Comparison of ENCODE assay signal across 16 cellular contexts in the genomic region with DNA sequence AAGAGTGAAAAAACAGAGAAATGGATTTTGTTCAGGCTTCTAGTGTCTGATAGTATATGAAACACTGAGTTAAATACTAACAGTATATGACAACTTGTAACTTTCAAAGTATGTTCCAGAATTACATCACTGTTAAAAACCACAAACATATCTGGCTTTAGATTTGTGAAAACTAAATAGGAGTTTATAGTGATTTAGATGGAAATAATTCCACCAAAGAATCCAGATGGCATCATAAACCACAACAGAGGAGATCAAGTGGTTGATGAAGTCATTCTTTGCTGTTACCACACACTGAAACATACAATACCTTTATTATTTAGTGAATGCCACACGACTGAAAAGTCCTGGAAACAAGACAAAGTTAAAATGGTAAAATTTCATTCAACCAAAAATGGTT. TPM values are rescaled to one million over a fixed set of nuclear protein-coding genes. Genes with fewer than 3 reads are reported as not detected.
DNase-seq lines count a peak whose midpoint lies in the region; ATAC-seq and TF ChIP-seq lines count a peak whose summit lies in the region.
"Had no signal": no experiment of that assay in that cellular context is flagged by ENCODE, and none has a peak within 500 bp of the region (broad histone marks: within the 10 kb centered on the region; RNA-seq: fewer than 3 reads in every experiment).

No MANE protein-coding gene starts in this region.

- DNase-seq in AG08396 (ENCODE audit: low spot score) = peak; percentile 27
- peak; percentile 95 for DNase-seq in HS-5 (ENCODE audit: low read depth)
- DNase-seq in astrocyte of the cerebellum (ENCODE audit: low read depth) = peak; percentile 93
- peak; percentile 75 for DNase-seq in kidney epithelial cell (ENCODE audit: low read depth)
- no peak for DNase-seq in effector CD4-positive, alpha-beta T cell
- DNase-seq in NOMO-1 treated with DMSO at 0.1 percent for 48 hours (lab: John Stamatoyannopoulos, UW; ENCODE audit: unreplicated experiment) = no peak
- DNase-seq in NCI-H2227 treated with DMSO at 0.1 percent for 48 hours (lab: John Stamatoyannopoulos, UW) = no peak
- no peak for DNase-seq in stimulated activated effector memory CD8-positive, alpha-beta T cell treated with anti-CD3 and anti-CD28 coated beads, Interleukin-12 subunit alpha, Interleukin-12 subunit beta, amount 100 ng/mL, for 72 hours (ENCODE audit: low spot score in 2 of 2)
- DNase-seq: activated T-cell treated with anti-CD3 and anti-CD28 coated beads, Interleukin-2, amount 50 U/mL, for 24 hours; body of pancreas; NCI-H1105; NCI-H524 treated with DMSO at 0.1 percent for 48 hours; sigmoid colon had no signal

- in situ Hi-C loops in astrocyte of the cerebellum (cut with HindIII; ENCODE audit: low sequenced_read_pairs) = loop anchor here (25.0 kb wide), 1 partner anchor 123 kb away; no protein-coding TSS in a partner anchor

- no peaks in the 10 kb centered on the region for H3K36me3 Mint-ChIP-seq in stimulated activated effector memory CD8-positive, alpha-beta T cell treated with anti-CD3 and anti-CD28 coated beads, Interleukin-12 subunit alpha, Interleukin-12 subunit beta, amount 100 ng/mL, for 72 hours

- H3K4me3 ChIP-seq in astrocyte of the cerebellum (ENCODE audit: low read depth, low read length) (no peak overlapping the region), kidney epithelial cell (ENCODE audit: low read depth, low read length) (no peak overlapping the region)
- H3K4me3 ChIP-seq: BLaER1 treated with 17β-estradiol and CSF1 and Interleukin-3, amounts not matched to agents 10 nM and 100 nM; body of pancreas; sigmoid colon had no signal

- no peak overlapping the region for H3K27ac Mint-ChIP-seq in stimulated activated effector memory CD8-positive, alpha-beta T cell treated with anti-CD3 and anti-CD28 coated beads, Interleukin-12 subunit alpha, Interleukin-12 subunit beta, amount 100 ng/mL, for 72 hours
- H3K27ac Mint-ChIP-seq: activated T-cell treated with anti-CD3 and anti-CD28 coated beads, Interleukin-2, amount 50 U/mL, for 24 hours had no signal

- no peak for TF ChIP-seq CTCF in astrocyte of the cerebellum (IDR thresholded peaks at IDR 0.05; ENCODE audit: low read depth, low read length, missing control alignments)
- TF ChIP-seq CTCF in kidney epithelial cell (IDR thresholded peaks at IDR 0.05; ENCODE audit: insufficient read depth, low read length, poor library complexity, severe bottlenecking) = no peak

- ATAC-seq in stimulated activated effector memory CD8-positive, alpha-beta T cell treated with anti-CD3 and anti-CD28 coated beads, Interleukin-12 subunit alpha, Interleukin-12 subunit beta, amount 100 ng/mL, for 72 hours = no peak
- ATAC-seq: activated CD4-positive, CD25-positive, alpha-beta regulatory T cell treated with anti-CD3 and anti-CD28 coated beads, Interleukin-2, amount 50 U/mL, for 24 hours; body of pancreas; Right ventricle myocardium inferior had no signal

- H3K27me3 ChIP-seq in kidney epithelial cell (ENCODE audit: control insufficient read depth, insufficient read depth, low read length) = no peaks in the 10 kb centered on the region
- H3K27me3 ChIP-seq: BLaER1 treated with 17β-estradiol and CSF1 and Interleukin-3, amounts not matched to agents 10 nM and 100 nM; body of pancreas; sigmoid colon had no signal

- H3K4me3 Mint-ChIP-seq in stimulated activated effector memory CD8-positive, alpha-beta T cell treated with anti-CD3 and anti-CD28 coated beads, Interleukin-12 subunit alpha, Interleukin-12 subunit beta, amount 100 ng/mL, for 72 hours = no peak overlapping the region
- H3K4me3 Mint-ChIP-seq: activated T-cell treated with anti-CD3 and anti-CD28 coated beads, Interleukin-2, amount 50 U/mL, for 24 hours had no signal

- H3K9me3 Mint-ChIP-seq in stimulated activated effector memory CD8-positive, alpha-beta T cell treated with anti-CD3 and anti-CD28 coated beads, Interleukin-12 subunit alpha, Interleukin-12 subunit beta, amount 100 ng/mL, for 72 hours = no peaks in the 10 kb centered on the region
- H3K9me3 Mint-ChIP-seq: activated T-cell treated with anti-CD3 and anti-CD28 coated beads, Interleukin-2, amount 50 U/mL, for 24 hours had no signal

- H3K36me3 ChIP-seq in kidney epithelial cell (ENCODE audit: control insufficient read depth, insufficient read depth, low read length) = no peaks in the 10 kb centered on the region
- H3K36me3 ChIP-seq: BLaER1 treated with 17β-estradiol and CSF1 and Interleukin-3, amounts not matched to agents 10 nM and 100 nM; sigmoid colon had no signal

- H3K4me1 Mint-ChIP-seq in stimulated activated effector memory CD8-positive, alpha-beta T cell treated with anti-CD3 and anti-CD28 coated beads, Interleukin-12 subunit alpha, Interleukin-12 subunit beta, amount 100 ng/mL, for 72 hours = no peaks in the 10 kb centered on the region

RNA-seq across cellular contexts. Expression of gene ALG14, which starts 37.2 kb away (rescaled TPM):
- 0.92 and 1.0 TPM in 2 replicates for total RNA-seq in kidney epithelial cell

Comparison
In these comparisons a context has a peak if more than half of its experiments do, and no peak if none do; other contexts are left out.
1. DNase-seq: peak in AG08396 (single experiment), HS-5 (single experiment), astrocyte of the cerebellum (single experiment) and kidney epithelial cell (single experiment); none in effector CD4-positive, alpha-beta T cell (single experiment), NOMO-1 treated with DMSO at 0.1 percent for 48 hours (single experiment), NCI-H2227 treated with DMSO at 0.1 percent for 48 hours (single experiment) and stimulated activated effector memory CD8-positive, alpha-beta T cell treated with anti-CD3 and anti-CD28 coated beads, Interleukin-12 subunit alpha, Interleukin-12 subunit beta, amount 100 ng/mL, for 72 hours (0 of 2).